ENCODE assay signal across 18 cellular contexts in the genomic region with DNA sequence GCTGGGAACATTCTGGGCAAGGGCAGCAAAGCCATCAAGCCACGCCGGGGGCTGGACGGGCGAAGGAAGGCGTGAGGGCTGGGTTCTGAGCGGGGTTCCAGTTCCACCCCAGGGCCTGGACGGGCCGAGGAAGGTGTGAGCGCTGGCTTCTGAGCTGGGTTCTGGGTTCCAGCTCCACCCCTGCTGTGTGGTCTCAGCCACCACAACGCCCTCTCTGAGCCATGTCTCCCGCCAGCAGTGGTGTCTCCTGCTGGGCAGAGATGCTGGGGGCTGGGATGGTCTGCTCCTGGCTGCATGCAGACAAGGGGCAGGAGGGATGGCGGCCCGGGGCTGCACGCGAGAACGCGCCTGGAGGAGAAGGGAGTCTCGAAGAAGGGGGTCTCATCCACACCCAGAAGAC. TPM values are rescaled to one million over a fixed set of nuclear protein-coding genes. Genes with fewer than 3 reads are reported as not detected.
"Had no signal": no experiment of that assay in that cellular context is flagged by ENCODE, and none has a peak within 500 bp of the region (broad histone marks: within the 10 kb centered on the region; RNA-seq: fewer than 3 reads in every experiment).

No MANE protein-coding gene starts in this region.

- H3K27ac ChIP-seq: hepatocyte, left lung, sigmoid colon, spleen had no signal

- H3K4me3 Mint-ChIP-seq: activated naive CD8-positive, alpha-beta T cell had no signal

- FAIRE-seq: endometrium had no signal

- H3K4me2 ChIP-seq: hepatocyte had no signal

- H3K9me3 Mint-ChIP-seq: naive thymus-derived CD8-positive, alpha-beta T cell had no signal

- H3K36me3 Mint-ChIP-seq: naive thymus-derived CD8-positive, alpha-beta T cell had no signal

- H3K27ac Mint-ChIP-seq: activated naive CD8-positive, alpha-beta T cell had no signal

- H3K79me2 ChIP-seq: hepatocyte had no signal

- H3K9me3 ChIP-seq: gastroesophageal sphincter, left lung, sigmoid colon, spleen had no signal

- H3K4me3 ChIP-seq: gastroesophageal sphincter, hepatocyte, left lung, sigmoid colon, spleen had no signal

- H3K36me3 ChIP-seq: gastroesophageal sphincter, sigmoid colon had no signal

- ATAC-seq: gastroesophageal sphincter, left lung had no signal

- DNase-seq: activated CD4-positive, alpha-beta T cell treated with anti-CD3 and anti-CD28 coated beads for 1 hour; activated CD4-positive, alpha-beta T cell treated with anti-CD3 and anti-CD28 coated beads, Interleukin-2, amount 50 U/mL, for 4 hours; activated effector memory CD4-positive, alpha-beta T cell treated with anti-CD3 and anti-CD28 coated beads, Interleukin-2, amount 50 U/mL, for 16 hours; activated T-cell treated with anti-CD3 and anti-CD28 coated beads, Interleukin-2, amount 50 U/mL, for 1 hour; amniotic stem cell; islet precursor cell; left lung; mammary epithelial cell; naive thymus-derived CD8-positive, alpha-beta T cell; sigmoid colon; spleen had no signal

- H2AFZ ChIP-seq: hepatocyte had no signal

RNA-seq across cellular contexts. Expression of a gene that starts 3.9 kb away (rescaled TPM):
- total RNA-seq: cardiac septum, urinary bladder had no signal

RNA-seq across cellular contexts. Expression of a gene that starts 41.8 kb away (rescaled TPM):
- total RNA-seq: cardiac septum; mammary epithelial cell; mononuclear cell; naive thymus-derived CD8-positive, alpha-beta T cell; sigmoid colon had no signal
- polyA plus RNA-seq: mammary epithelial cell; naive thymus-derived CD8-positive, alpha-beta T cell had no signal
